12 cellular contexts compared by ENCODE assay signal in the genomic region with DNA sequence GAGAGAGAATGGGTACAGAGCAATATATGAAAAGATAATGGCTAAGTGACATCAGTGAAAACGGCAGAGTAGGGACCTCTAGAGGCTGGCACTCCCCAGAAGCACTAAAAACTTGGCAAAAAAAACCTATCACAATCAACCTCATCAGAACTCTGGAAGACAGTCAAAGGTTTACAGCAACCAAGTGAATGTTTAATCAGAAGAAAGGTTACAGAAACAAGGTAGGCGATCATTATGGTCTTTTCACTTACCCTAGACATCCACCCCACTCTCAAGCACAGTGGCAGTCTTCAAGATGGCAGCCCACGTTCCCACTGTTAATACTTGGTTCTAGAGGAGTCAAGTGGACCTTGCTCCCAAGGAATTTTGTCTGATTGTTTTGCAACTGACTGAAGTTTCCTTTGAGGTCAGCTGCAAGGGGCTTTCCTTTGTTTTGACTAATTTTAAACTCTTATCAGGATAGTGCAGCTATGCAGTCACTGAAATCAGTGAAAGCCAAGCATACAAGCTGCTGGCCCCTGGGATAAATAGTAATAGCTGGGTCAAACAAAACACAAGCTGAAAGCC. TPM values are rescaled to one million over a fixed set of nuclear protein-coding genes. Genes with fewer than 3 reads are reported as not detected.
DNase-seq lines count a peak whose midpoint lies in the region; ATAC-seq, FAIRE-seq and TF ChIP-seq lines count a peak whose summit lies in the region.
"Had no signal": no experiment of that assay in that cellular context is flagged by ENCODE, and none has a peak within 500 bp of the region (broad histone marks: within the 10 kb centered on the region; RNA-seq: fewer than 3 reads in every experiment).

No MANE protein-coding gene starts in this region.

- no peak overlapping the region for H3K4me2 ChIP-seq in osteoblast (ENCODE audit: insufficient read depth, low read length)

- DNase-seq in Caki2 (ENCODE audit: low read depth) (peak; percentile 89), GM19239 (ENCODE audit: insufficient read length, low spot score) (no peak), endodermal cell (no peak), osteoblast (ENCODE audit: insufficient read length, low spot score, missing footprints) (no peak), progenitor cell of endocrine pancreas (ENCODE audit: low spot score, unreplicated experiment) (no peak), DMS153 treated with DMSO at 0.1 percent for 48 hours (lab: John Stamatoyannopoulos, UW; ENCODE audit: unreplicated experiment) (no peak), NCI-H1092 (lab: John Stamatoyannopoulos, UW) (no peak)
- DNase-seq: DMS 273 treated with DMSO at 0.1 percent for 48 hours, NCI-H2029 treated with DMSO at 0.1 percent for 48 hours, substantia nigra had no signal

- H3K36me3 Mint-ChIP-seq in endodermal cell (ENCODE audit: low read depth): no peaks in the 10 kb centered on the region
- H3K36me3 Mint-ChIP-seq in progenitor cell of endocrine pancreas (ENCODE audit: insufficient read depth): peaks cover 1% of the 10 kb centered on the region

- H3K9ac ChIP-seq in endodermal cell (ENCODE audit: extremely low read depth, low read length, poor library complexity, severe bottlenecking): no peak overlapping the region

- no peak overlapping the region for H3K4me3 Mint-ChIP-seq in endodermal cell
- H3K4me3 Mint-ChIP-seq in progenitor cell of endocrine pancreas (ENCODE audit: low read depth): no peak overlapping the region

- H3K79me2 ChIP-seq in osteoblast (ENCODE audit: insufficient read depth, low read length): peaks cover 39% of the 10 kb centered on the region

- WGBS in endodermal cell (ENCODE audit: insufficient coverage in 1 of 2, insufficient read length in 1 of 2), 2 experiments: 80 to 85% methylated on average over 1 to 3 of the region's 3 CpGs

- peak; percentile 24 for TF ChIP-seq CTCF in endodermal cell (conservative IDR thresholded peaks at IDR 0.05)
- TF ChIP-seq CTCF in osteoblast (IDR thresholded peaks at IDR 0.05; ENCODE audit: extremely low read depth, low read depth, low read length): no peak
- no peak for TF ChIP-seq CTCF in progenitor cell of endocrine pancreas (IDR thresholded peaks at IDR 0.05; ENCODE audit: unreplicated experiment)

- no peak overlapping the region for H3K27ac ChIP-seq in endodermal cell (ENCODE audit: low read depth, low read length)
- H3K27ac ChIP-seq in osteoblast (ENCODE audit: low read depth, low read length): no peak overlapping the region

- H3K27me3 Mint-ChIP-seq in endodermal cell (ENCODE audit: insufficient read depth) (no peaks in the 10 kb centered on the region), progenitor cell of endocrine pancreas (no peaks in the 10 kb centered on the region)

- H3K4me1 ChIP-seq in endodermal cell (ENCODE audit: control insufficient read depth, insufficient read depth, low read length): peaks cover 4% of the 10 kb centered on the region
- H3K4me1 ChIP-seq in osteoblast (ENCODE audit: insufficient read depth, low read length): no peaks in the 10 kb centered on the region

- ATAC-seq in HG03457 (IDR thresholded peaks at IDR 0.05; ENCODE audit: unreplicated experiment): peak; percentile 43

- H3K4me1 Mint-ChIP-seq in endodermal cell (peaks cover 8% of the 10 kb centered on the region), progenitor cell of endocrine pancreas (ENCODE audit: low read depth) (peaks cover 7% of the 10 kb centered on the region)

- peak; percentile 93 for FAIRE-seq in GM19239 (lab: Jason Lieb, UNC)
- FAIRE-seq: bronchial epithelial cell had no signal

- H3K36me3 ChIP-seq in endodermal cell (ENCODE audit: control insufficient read depth, insufficient read depth, low read length) (no peaks in the 10 kb centered on the region), osteoblast (ENCODE audit: insufficient read depth, low read length) (no peaks in the 10 kb centered on the region)

- H3K9me3 ChIP-seq in endodermal cell (ENCODE audit: control insufficient read depth, low read length) (no peaks in the 10 kb centered on the region), osteoblast (ENCODE audit: low read depth, low read length) (no peaks in the 10 kb centered on the region)

- no peaks in the 10 kb centered on the region for H3K27me3 ChIP-seq in endodermal cell (ENCODE audit: control insufficient read depth, insufficient read depth, low read length, poor library complexity, severe bottlenecking)
- no peaks in the 10 kb centered on the region for H3K27me3 ChIP-seq in osteoblast (ENCODE audit: insufficient read depth, low read length)

- H4K20me1 ChIP-seq in osteoblast (ENCODE audit: insufficient read depth, low read length): no peaks in the 10 kb centered on the region

- H3K9me3 Mint-ChIP-seq in endodermal cell: peaks cover 4% of the 10 kb centered on the region
- peaks cover 8% of the 10 kb centered on the region for H3K9me3 Mint-ChIP-seq in progenitor cell of endocrine pancreas (ENCODE audit: low read depth)

- no peak overlapping the region for H3K27ac Mint-ChIP-seq in endodermal cell
- H3K27ac Mint-ChIP-seq in progenitor cell of endocrine pancreas: no peak overlapping the region

- no peak overlapping the region for H3K4me3 ChIP-seq in endodermal cell (ENCODE audit: low read length)
- H3K4me3 ChIP-seq in osteoblast (ENCODE audit: insufficient read depth, low read length): no peak overlapping the region

- in situ Hi-C loops in Caki2 (cut with HindIII; ENCODE audit: low pct_unique_long_range_greater_than_20kb, low sequenced_read_pairs): no loop called here

- no peak overlapping the region for H2AFZ ChIP-seq in osteoblast (ENCODE audit: low read length)

RNA-seq across cellular contexts. Expression of a gene that starts 7.2 kb away (rescaled TPM):
- total RNA-seq in Caki2 (2014; rRNA removed; shearing (Covaris generic); ENCODE audit: low replicate concordance): 64.2 and 69.9 TPM in 2 replicates
- total RNA-seq in endodermal cell (10 to 100 TPM in 1 of 2 donors, 1 to 10 TPM in 1; 8.9 to 14.5 TPM), osteoblast (44.9 and 50.4 TPM in 2 replicates), progenitor cell of endocrine pancreas (24.6 and 25.1 TPM in 2 replicates)
- polyA plus RNA-seq in endodermal cell (2013, experiment 1 of 2): 24.2 TPM
- 25.8 TPM for polyA plus RNA-seq in endodermal cell (2013, experiment 2 of 2)
